In the genomic region with DNA sequence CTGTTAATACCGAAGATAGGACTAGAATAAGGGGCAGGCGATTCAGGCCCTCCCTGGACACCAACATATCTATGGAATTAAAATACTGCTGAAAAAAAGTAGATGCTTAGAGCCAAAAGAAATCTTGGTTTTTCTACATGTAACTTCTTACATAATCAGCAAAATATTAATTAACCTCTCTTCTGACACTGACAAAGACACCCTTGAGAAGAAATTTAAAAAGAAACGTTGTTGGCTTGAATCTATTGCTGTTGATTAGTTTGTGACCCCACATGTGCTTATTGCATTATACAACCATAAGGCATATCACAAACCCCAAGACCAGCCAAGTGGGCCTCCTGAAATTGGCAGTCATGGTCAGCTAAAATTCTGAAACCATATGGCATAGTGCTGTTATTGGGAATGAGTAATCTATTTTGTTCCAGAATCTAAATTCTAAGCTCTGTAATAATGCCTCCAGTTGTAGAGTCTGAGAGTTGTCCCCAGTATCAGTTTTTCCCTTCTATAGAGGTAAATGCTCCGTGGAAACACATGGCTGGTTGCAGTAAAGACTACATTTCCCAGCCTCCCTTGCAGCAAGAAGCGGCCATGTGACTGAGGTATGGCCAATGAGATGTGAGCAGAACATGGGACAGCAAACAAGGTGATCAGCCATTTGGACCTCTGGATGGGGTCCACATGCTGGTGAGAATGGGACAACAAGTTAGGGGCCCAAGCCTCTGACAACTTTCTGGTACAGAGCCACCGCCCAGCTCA, we compare ENCODE assay signal across 8 cellular contexts. TPM values are rescaled to one million over a fixed set of nuclear protein-coding genes. Genes with fewer than 3 reads are reported as not detected.
DNase-seq lines count a peak whose midpoint lies in the region; ATAC-seq and TF ChIP-seq lines count a peak whose summit lies in the region.

No MANE protein-coding gene starts in this region.

- no peak overlapping the region for H3K4me3 ChIP-seq in NB4 (ENCODE audit: low read depth, low read length)
- no peak overlapping the region for H3K4me3 ChIP-seq in right cardiac atrium (ENCODE audit: low read length)

- H3K9me3 ChIP-seq in right cardiac atrium (ENCODE audit: control insufficient read depth, low read length), result no peaks in the 10 kb centered on the region

- no peak for TF ChIP-seq CTCF in NB4 (IDR thresholded peaks at IDR 0.05; ENCODE audit: low read depth, low read length)

- H3K4me1 Mint-ChIP-seq in activated CD4-positive, alpha-beta memory T cell treated with anti-CD3 and anti-CD28 coated beads, Interleukin-2, amount 10 ng/mL, durations not matched to agents 7 days and 5 days, result peaks cover 34% of the 10 kb centered on the region

- POLR2A ChIA-PET in activated CD4-positive, alpha-beta memory T cell treated with anti-CD3 and anti-CD28 coated beads, Interleukin-2, amount 10 ng/mL, durations not matched to agents 7 days and 5 days (lab: Charles Lee), result interaction anchor here (0.6 to 0.8 kb wide), 2 partner anchors 43 to 117 kb away, joined by 4 read pairs; partner anchors contain the start of gene PTPN1

- TF ChIP-seq POLR2A in NB4 (IDR thresholded peaks at IDR 0.05; ENCODE audit: extremely low read depth, insufficient read length), result no peak

- no peaks in the 10 kb centered on the region for H3K27me3 ChIP-seq in right cardiac atrium (ENCODE audit: control insufficient read depth, insufficient read depth)

- no peak overlapping the region for H3K27ac ChIP-seq in right cardiac atrium (ENCODE audit: low read length)

- intact Hi-C loops in right cardiac atrium (cut with DNase I), result loop anchor here in 1 of 4 donors (10.0 kb wide), 1 partner anchor 193 kb away; no protein-coding TSS in a partner anchor

- no peaks in the 10 kb centered on the region for H3K27me3 Mint-ChIP-seq in activated CD4-positive, alpha-beta memory T cell treated with anti-CD3 and anti-CD28 coated beads, Interleukin-2, amount 10 ng/mL, durations not matched to agents 7 days and 5 days

- no peak overlapping the region for H3K4me3 Mint-ChIP-seq in activated CD4-positive, alpha-beta memory T cell treated with anti-CD3 and anti-CD28 coated beads, Interleukin-2, amount 10 ng/mL, durations not matched to agents 7 days and 5 days

- H3K4me1 ChIP-seq in right cardiac atrium (ENCODE audit: control insufficient read depth, insufficient read depth, low read length), result no peaks in the 10 kb centered on the region

- H3K9me3 Mint-ChIP-seq in activated CD4-positive, alpha-beta memory T cell treated with anti-CD3 and anti-CD28 coated beads, Interleukin-2, amount 10 ng/mL, durations not matched to agents 7 days and 5 days, result no peaks in the 10 kb centered on the region

- H3K36me3 Mint-ChIP-seq in activated CD4-positive, alpha-beta memory T cell treated with anti-CD3 and anti-CD28 coated beads, Interleukin-2, amount 10 ng/mL, durations not matched to agents 7 days and 5 days (ENCODE audit: low read depth), result peaks cover 3% of the 10 kb centered on the region

- WGBS in right cardiac atrium, result 69% methylated on average over 6 of the region's 6 CpGs

- H3K27ac Mint-ChIP-seq in activated CD4-positive, alpha-beta memory T cell treated with anti-CD3 and anti-CD28 coated beads, Interleukin-2, amount 10 ng/mL, durations not matched to agents 7 days and 5 days, result no peak overlapping the region

- in situ Hi-C loops in KBM-7 (cut with MboI; ENCODE audit: low pct_unique_long_range_greater_than_20kb, low sequenced_read_pairs), result loop anchor here (10.0 kb wide), 1 partner anchor 283 kb away; no protein-coding TSS in a partner anchor

- CTCF ChIA-PET in activated CD4-positive, alpha-beta memory T cell treated with anti-CD3 and anti-CD28 coated beads, Interleukin-2, amount 10 ng/mL, durations not matched to agents 7 days and 5 days (lab: Charles Lee), result interaction anchor here (0.6 to 6.1 kb wide), 6 partner anchors 106 to 489 kb away, joined by 3 to 82 read pairs (median 4); partner anchors contain the start of gene CEBPB

- DNase-seq in ELR (ENCODE audit: low read depth) (peak; percentile 65), NB4 (ENCODE audit: low read depth) (peak; percentile 55), right cardiac atrium (peak in 1 of 3 donors; percentile 62), KBM-7 (no peak), C1 segment of cervical spinal cord (lab: John Stamatoyannopoulos, UW) (no peak)
- peak; percentile 47 for DNase-seq in activated CD4-positive, alpha-beta memory T cell treated with anti-CD3 and anti-CD28 coated beads, Interleukin-2, amount 10 ng/mL, durations not matched to agents 7 days and 5 days

- ATAC-seq in right cardiac atrium, result peak; percentile 54 to 55
- ATAC-seq in GM18858 (IDR thresholded peaks at IDR 0.05; ENCODE audit: unreplicated experiment), result no peak
- no peak for ATAC-seq in HG02610 (IDR thresholded peaks at IDR 0.05; ENCODE audit: unreplicated experiment)

RNA-seq across cellular contexts. Expression of gene PTPN1, which starts 42.4 kb away (rescaled TPM):
- total RNA-seq in activated CD4-positive, alpha-beta memory T cell treated with anti-CD3 and anti-CD28 coated beads, Interleukin-2, amount 10 ng/mL, durations not matched to agents 7 days and 5 days, result 10 to 100 TPM; 79.6 to 80.5 TPM
- total RNA-seq in right cardiac atrium, result 10 to 100 TPM; 22.5 to 37.4 (median 27.2) TPM
- 20.8 TPM for polyA plus RNA-seq in right cardiac atrium

Comparison
In these comparisons a context has a peak if more than half of its experiments do, and no peak if none do; other contexts are left out.
1. DNase-seq: peak in ELR (single experiment), NB4 (single experiment) and activated CD4-positive, alpha-beta memory T cell treated with anti-CD3 and anti-CD28 coated beads, Interleukin-2, amount 10 ng/mL, durations not matched to agents 7 days and 5 days (single experiment); none in KBM-7 (single experiment) and C1 segment of cervical spinal cord (0 of 14).
2. ATAC-seq: peak in right cardiac atrium (2 of 2); none in GM18858 (single experiment) and HG02610 (single experiment).